1 cellular context compared by ENCODE assay signal in genomic region chr15:64552281-64552948, GRCh38.
TF ChIP-seq lines count a peak whose summit lies in the region.

No MANE protein-coding gene starts in this region.

TF ChIP-seq in H1, 55 proteins besides CTCF, POLR2A, EP300 and RAD21 (continued from another document):
- TF ChIP-seq TAF7 (optimal IDR thresholded peaks at IDR 0.05; ENCODE audit: borderline replicate concordance, low read depth, low read length) (no peak), SP2 (IDR thresholded peaks at IDR 0.05; ENCODE audit: low read length) (no peak), EZH2 (IDR thresholded peaks at IDR 0.05; ENCODE audit: low read depth, low read length, severe bottlenecking) (no peak), GTF2F1 (IDR thresholded peaks at IDR 0.05; ENCODE audit: borderline replicate concordance, low read depth, low read length) (no peak)
